In the genomic region with DNA sequence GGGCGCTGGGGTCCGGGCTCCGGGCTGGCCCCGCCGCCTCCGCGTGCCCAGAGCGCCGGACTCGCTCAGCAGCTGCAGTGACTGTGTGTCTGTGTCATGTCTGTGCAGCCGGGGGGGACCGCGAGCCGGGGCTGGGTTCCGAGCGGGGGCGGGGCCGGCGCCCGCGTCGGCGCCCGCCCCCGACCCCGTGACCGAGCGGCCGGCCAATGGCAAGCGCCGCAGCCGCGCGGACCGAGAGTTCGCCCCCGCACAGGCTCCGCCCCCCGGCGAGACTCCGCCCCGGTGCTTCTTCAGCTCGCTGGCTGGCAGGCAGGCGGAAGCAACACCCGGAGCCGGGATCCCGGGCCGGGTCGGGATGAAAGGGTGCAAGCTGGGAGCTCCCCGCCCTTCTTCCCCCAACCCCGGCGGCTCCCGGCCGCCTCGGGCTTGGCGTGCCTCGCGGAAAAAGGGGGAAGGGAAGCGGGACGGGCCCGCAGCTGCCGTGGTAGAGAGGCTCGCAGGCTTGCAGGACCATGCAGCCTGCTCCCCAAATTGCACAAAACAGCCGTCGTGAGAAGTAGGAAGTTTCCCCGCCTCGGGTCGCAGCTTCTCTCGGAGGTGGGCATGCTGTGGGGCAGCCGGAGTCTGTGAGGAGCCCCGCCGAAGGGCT, we compare ENCODE assay signal across 8 cellular contexts. TPM values are rescaled to one million over a fixed set of nuclear protein-coding genes. Genes with fewer than 3 reads are reported as not detected.
DNase-seq lines count a peak whose midpoint lies in the region; ATAC-seq, FAIRE-seq and TF ChIP-seq lines count a peak whose summit lies in the region.

No MANE protein-coding gene starts in this region.

- peak; percentile 62 for ATAC-seq in GM18505 (IDR thresholded peaks at IDR 0.05; ENCODE audit: unreplicated experiment)
- ATAC-seq in HG02943 (IDR thresholded peaks at IDR 0.05; ENCODE audit: low read depth, unreplicated experiment): peak; percentile 62
- peak; percentile 77 for ATAC-seq in WTC11

- peaks cover 61% of the 10 kb centered on the region for H3K4me1 Mint-ChIP-seq in WTC11

- CTCF ChIA-PET in WTC11 (lab: Charles Lee): interaction anchor here (0.5 to 5.7 kb wide), 15 partner anchors 24 to 1358 kb away, joined by 3 to 43 read pairs (median 3); no protein-coding TSS in a partner anchor

- H3K36me3 Mint-ChIP-seq in WTC11: no peaks in the 10 kb centered on the region

- peak overlapping the region; percentile 66 to 81 (median 72) for H3K9ac ChIP-seq in skeletal muscle tissue (ENCODE audit: low read depth in 1 of 3, low read length in 3 of 3)

- peaks cover 27 to 53% (median 32%) of the 10 kb centered on the region in 3 donors for H3K4me1 ChIP-seq in skeletal muscle tissue (ENCODE audit: control insufficient read depth in 3 of 3, insufficient read depth in 3 of 3, low read length in 3 of 3)

- H3K27me3 ChIP-seq in bronchial epithelial cell (ENCODE audit: control insufficient read depth, insufficient read depth, low read length): peaks cover 3% of the 10 kb centered on the region
- no peaks in the 10 kb centered on the region for H3K27me3 ChIP-seq in skeletal muscle tissue (ENCODE audit: control insufficient read depth in 3 of 3, insufficient read depth in 3 of 3, low read length in 3 of 3)

- H3K9me3 ChIP-seq in skeletal muscle tissue (ENCODE audit: control insufficient read depth in 3 of 3, low read length in 3 of 3): no peaks in the 10 kb centered on the region

- H3K36me3 ChIP-seq in bronchial epithelial cell (ENCODE audit: control insufficient read depth, insufficient read depth, low read length): no peaks in the 10 kb centered on the region
- H3K36me3 ChIP-seq in skeletal muscle tissue (ENCODE audit: control insufficient read depth in 3 of 3, insufficient read depth in 3 of 3, low read length in 3 of 3): no peaks in the 10 kb centered on the region

- TF ChIP-seq CTCF in WTC11 (IDR thresholded peaks at IDR 0.05): no peak
- no peak for TF ChIP-seq CTCF in bronchial epithelial cell (IDR thresholded peaks at IDR 0.05; ENCODE audit: insufficient read depth, low read length, severe bottlenecking)

- TF ChIP-seq POLR2A in GM18505 (IDR thresholded peaks at IDR 0.05; ENCODE audit: borderline replicate concordance, extremely low read depth, insufficient read depth, insufficient read length): peak; percentile 93

- peaks cover 8% of the 10 kb centered on the region for H3K27me3 Mint-ChIP-seq in WTC11 (ENCODE audit: low read depth)

- H3K4me3 Mint-ChIP-seq in WTC11: peak overlapping the region; percentile 93

- FAIRE-seq in bronchial epithelial cell (lab: Jason Lieb, UNC): no peak

- H3K4me3 ChIP-seq in bronchial epithelial cell (ENCODE audit: low read depth, low read length) (peak overlapping the region; percentile 59), skeletal muscle tissue (ENCODE audit: low read length in 3 of 3) (peak overlapping the region; percentile 63 to 86 (median 80))

- POLR2A ChIA-PET in WTC11 (lab: Charles Lee): interaction anchor here (0.5 to 2.5 kb wide), 14 partner anchors 10 to 352 kb away, joined by 3 to 13 read pairs (median 3); no protein-coding TSS in a partner anchor

- DNase-seq in NCI-H2029 (lab: John Stamatoyannopoulos, UW) (peak; percentile 91), WTC11 (ENCODE audit: low spot score) (peak; percentile 100), bronchial epithelial cell (ENCODE audit: low read depth) (peak; percentile 88), iPS-NIHi7 (ENCODE audit: extremely low spot score) (peak; percentile 94), NK-92 (lab: John Stamatoyannopoulos, UW; ENCODE audit: unreplicated experiment) (no peak)

- H3K9me3 Mint-ChIP-seq in WTC11: no peaks in the 10 kb centered on the region

- peak overlapping the region; percentile 27 for H3K27ac ChIP-seq in skeletal muscle tissue (ENCODE audit: low read depth, low read length)

- H3K27ac Mint-ChIP-seq in WTC11: no peak overlapping the region

TF ChIP-seq in WTC11, 78 proteins besides CTCF, POLR2A, EP300 and RAD21 (continues in another document):
- TF ChIP-seq CBFB (CRISPR knock-in tag; IDR thresholded peaks at IDR 0.05; ENCODE audit: low read depth) (no peak), PRDM15 (CRISPR knock-in tag; IDR thresholded peaks at IDR 0.05) (peak; percentile 99), RORB (CRISPR knock-in tag; IDR thresholded peaks at IDR 0.05) (no peak), OVOL2 (CRISPR knock-in tag; IDR thresholded peaks at IDR 0.05; ENCODE audit: borderline replicate concordance) (no peak), TP53 (CRISPR knock-in tag; IDR thresholded peaks at IDR 0.05) (no peak), CREM (CRISPR knock-in tag; IDR thresholded peaks at IDR 0.05) (no peak), FOXP1 (CRISPR knock-in tag; IDR thresholded peaks at IDR 0.05; ENCODE audit: borderline replicate concordance) (no peak), JUN (CRISPR knock-in tag; IDR thresholded peaks at IDR 0.05) (no peak), SOX15 (CRISPR knock-in tag; IDR thresholded peaks at IDR 0.05) (no peak), MYBL2 (CRISPR knock-in tag; IDR thresholded peaks at IDR 0.05) (no peak), ZNF416 (CRISPR knock-in tag; IDR thresholded peaks at IDR 0.05) (no peak), NFYB (CRISPR knock-in tag; conservative IDR thresholded peaks at IDR 0.05; ENCODE audit: low read depth) (peak; percentile 48), FOXJ3 (CRISPR knock-in tag; IDR thresholded peaks at IDR 0.05; ENCODE audit: borderline replicate concordance) (no peak)
- TF ChIP-seq, protein P1, sequence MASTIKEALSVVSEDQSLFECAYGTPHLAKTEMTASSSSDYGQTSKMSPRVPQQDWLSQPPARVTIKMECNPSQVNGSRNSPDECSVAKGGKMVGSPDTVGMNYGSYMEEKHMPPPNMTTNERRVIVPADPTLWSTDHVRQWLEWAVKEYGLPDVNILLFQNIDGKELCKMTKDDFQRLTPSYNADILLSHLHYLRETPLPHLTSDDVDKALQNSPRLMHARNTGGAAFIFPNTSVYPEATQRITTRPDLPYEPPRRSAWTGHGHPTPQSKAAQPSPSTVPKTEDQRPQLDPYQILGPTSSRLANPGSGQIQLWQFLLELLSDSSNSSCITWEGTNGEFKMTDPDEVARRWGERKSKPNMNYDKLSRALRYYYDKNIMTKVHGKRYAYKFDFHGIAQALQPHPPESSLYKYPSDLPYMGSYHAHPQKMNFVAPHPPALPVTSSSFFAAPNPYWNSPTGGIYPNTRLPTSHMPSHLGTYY (CRISPR knock-in tag; IDR thresholded peaks at IDR 0.05): no peak
- TF ChIP-seq, protein P2, sequence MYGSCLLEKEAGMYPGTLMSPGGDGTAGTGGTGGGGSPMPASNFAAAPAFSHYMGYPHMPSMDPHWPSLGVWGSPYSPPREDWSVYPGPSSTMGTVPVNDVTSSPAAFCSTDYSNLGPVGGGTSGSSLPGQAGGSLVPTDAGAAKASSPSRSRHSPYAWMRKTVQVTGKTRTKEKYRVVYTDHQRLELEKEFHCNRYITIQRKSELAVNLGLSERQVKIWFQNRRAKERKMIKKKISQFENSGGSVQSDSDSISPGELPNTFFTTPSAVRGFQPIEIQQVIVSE (CRISPR knock-in tag; IDR thresholded peaks at IDR 0.05; ENCODE audit: borderline replicate concordance): no peak

RNA-seq across cellular contexts. Expression of gene LARGE1, which starts 0.8 kb away (rescaled TPM):
- total RNA-seq in WTC11 (2021) (62.4 to 72.6 TPM (median 68.8 TPM) in 3 replicates), bronchial epithelial cell (2.4 and 2.9 TPM in 2 replicates), skeletal muscle tissue (12.5 TPM)
